Comparison of ENCODE assay signal across 17 cellular contexts in genomic region chr4:5292091-5292490, GRCh38.
"Had no signal": no experiment of that assay in that cellular context is flagged by ENCODE, and none has a peak within 500 bp of the region (broad histone marks: within the 10 kb centered on the region; RNA-seq: fewer than 3 reads in every experiment).

No MANE protein-coding gene starts in this region.

- ATAC-seq: gastrocnemius medialis; heart right ventricle; stimulated activated naive CD8-positive, alpha-beta T cell treated with anti-CD3 and anti-CD28 coated beads, Interleukin-15, Interleukin-2, amounts not matched to agents 100 U/mL and 50 U/mL, for 24 hours had no signal

- H3K4me1 Mint-ChIP-seq: activated naive CD8-positive, alpha-beta T cell treated with anti-CD3 and anti-CD28 coated beads, Interleukin-2, amount 10 ng/mL, durations not matched to agents 7 days and 5 days; neural progenitor cell had no signal

- H3K4me3 Mint-ChIP-seq: activated CD4-positive, alpha-beta memory T cell treated with anti-CD3 and anti-CD28 coated beads for 36 hours; activated naive CD8-positive, alpha-beta T cell treated with anti-CD3 and anti-CD28 coated beads, Interleukin-2, amount 10 ng/mL, durations not matched to agents 7 days and 5 days; neural progenitor cell had no signal

- H3K27ac Mint-ChIP-seq: activated CD4-positive, alpha-beta memory T cell treated with anti-CD3 and anti-CD28 coated beads for 36 hours; activated naive CD8-positive, alpha-beta T cell treated with anti-CD3 and anti-CD28 coated beads, Interleukin-2, amount 10 ng/mL, durations not matched to agents 7 days and 5 days; neural progenitor cell had no signal

- H3K36me3 Mint-ChIP-seq: activated CD4-positive, alpha-beta memory T cell treated with anti-CD3 and anti-CD28 coated beads for 36 hours; activated naive CD8-positive, alpha-beta T cell treated with anti-CD3 and anti-CD28 coated beads, Interleukin-2, amount 10 ng/mL, durations not matched to agents 7 days and 5 days; neural progenitor cell had no signal

- DNase-seq: activated CD4-positive, alpha-beta memory T cell treated with anti-CD3 and anti-CD28 coated beads for 36 hours; activated CD4-positive, alpha-beta T cell treated with anti-CD3 and anti-CD28 coated beads for 1 hour; activated gamma-delta T cell treated with Interleukin-2 at 50 U/mL for 16 hours; activated naive CD8-positive, alpha-beta T cell treated with anti-CD3 and anti-CD28 coated beads, Interleukin-2, amount 10 ng/mL, durations not matched to agents 7 days and 5 days; activated T-cell treated with anti-CD3 and anti-CD28 coated beads, Interleukin-2, amount 50 U/mL, for 48 hours; aorta; effector CD8-positive, alpha-beta T cell; gastrocnemius medialis; heart right ventricle; islet precursor cell; midbrain; ovary; stimulated activated CD4-positive, alpha-beta T cell treated with anti-CD3 and anti-CD28 coated beads, Interleukin-4, amount 100 ng/mL, for 1 hour; stimulated activated CD8-positive, alpha-beta memory T cell treated with anti-CD3 and anti-CD28 coated beads, Interleukin-4, amount 100 ng/mL, for 48 hours; stimulated activated naive CD8-positive, alpha-beta T cell treated with anti-CD3 and anti-CD28 coated beads, Interleukin-15, Interleukin-2, amounts not matched to agents 100 U/mL and 50 U/mL, for 24 hours; upper lobe of left lung had no signal

- H3K27me3 Mint-ChIP-seq: activated CD4-positive, alpha-beta memory T cell treated with anti-CD3 and anti-CD28 coated beads for 36 hours; activated naive CD8-positive, alpha-beta T cell treated with anti-CD3 and anti-CD28 coated beads, Interleukin-2, amount 10 ng/mL, durations not matched to agents 7 days and 5 days had no signal
